In genomic region chr14:58401587-58401986, GRCh38 we compare ENCODE assay signal across 1 cellular context.
TF ChIP-seq lines count a peak whose summit lies in the region.

No MANE protein-coding gene starts in this region.

TF ChIP-seq in HepG2, 621 proteins besides CTCF, POLR2A, EP300 and RAD21:
- TF ChIP-seq SMAD3 (CRISPR knock-in tag; IDR thresholded peaks at IDR 0.05) (no peak), NFAT5 (CRISPR knock-in tag; IDR thresholded peaks at IDR 0.05) (no peak), ZFYVE20 (CRISPR knock-in tag; IDR thresholded peaks at IDR 0.05; ENCODE audit: borderline replicate concordance, low read depth) (no peak), ZBTB7A (CRISPR knock-in tag; IDR thresholded peaks at IDR 0.05) (no peak), PITX1 (CRISPR knock-in tag; IDR thresholded peaks at IDR 0.05) (no peak), HOXA3 (CRISPR knock-in tag; IDR thresholded peaks at IDR 0.05) (no peak)
